16 cellular contexts compared by ENCODE assay signal in the genomic region with DNA sequence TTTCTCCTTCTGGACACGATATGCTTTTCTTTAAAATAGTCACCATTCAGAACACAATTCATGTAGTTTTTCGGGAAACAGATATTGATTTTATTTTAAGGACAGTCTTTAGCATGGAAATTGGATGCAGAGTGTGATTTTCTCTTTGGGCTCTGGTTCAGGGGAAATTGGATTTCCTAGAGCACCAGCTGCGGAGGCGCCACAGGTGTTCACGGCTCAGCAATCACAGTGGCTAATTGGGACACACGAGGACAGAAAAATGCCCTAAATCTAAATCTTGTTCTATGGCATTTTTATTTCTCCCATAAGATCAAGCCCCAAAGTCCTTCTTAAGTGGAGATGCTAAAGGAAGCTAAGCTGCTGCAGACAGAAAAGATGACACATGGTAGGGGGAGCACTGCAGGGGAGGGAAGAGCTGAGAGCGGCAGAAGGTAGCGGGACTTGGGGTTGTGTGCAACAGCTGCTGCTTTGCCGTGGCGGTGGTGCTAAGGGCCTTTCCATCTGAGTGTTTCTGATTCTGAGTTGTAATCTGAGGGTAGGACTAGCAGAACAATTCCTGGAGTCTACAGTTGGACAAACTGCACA.
DNase-seq lines count a peak whose midpoint lies in the region; ATAC-seq, FAIRE-seq and TF ChIP-seq lines count a peak whose summit lies in the region.
"Had no signal": no experiment of that assay in that cellular context is flagged by ENCODE, and none has a peak within 500 bp of the region (broad histone marks: within the 10 kb centered on the region; RNA-seq: fewer than 3 reads in every experiment).

No MANE protein-coding gene starts in this region.

- ATAC-seq in GM21360 (IDR thresholded peaks at IDR 0.05; ENCODE audit: unreplicated experiment) = no peak

- FAIRE-seq in GM12892 (lab: Jason Lieb, UNC) = no peak
- FAIRE-seq: G401.6, GM12891, H1 had no signal

- TF ChIP-seq POLR2A in GM12892 (IDR thresholded peaks at IDR 0.05; ENCODE audit: low read depth, low read length) = no peak

- DNase-seq in Ammon's horn (ENCODE audit: low spot score) (peak; percentile 22), NCI-H1694 treated with DMSO at 0.1 percent for 48 hours (lab: John Stamatoyannopoulos, UW) (peak; percentile 92), NCI-H82 (lab: John Stamatoyannopoulos, UW) (peak; percentile 98), cerebellum (ENCODE audit: low spot score) (peak; percentile 38), GM12892 (ENCODE audit: insufficient read length) (no peak), DMS 273 treated with DMSO at 0.1 percent for 48 hours (lab: John Stamatoyannopoulos, UW) (no peak), pons (ENCODE audit: low spot score) (no peak)
- DNase-seq: 8988T; ACHN; Calu3; CD4-positive, alpha-beta T cell; DMS79 had no signal

Comparison
In these comparisons a context has a peak if more than half of its experiments do, and no peak if none do; other contexts are left out.
1. DNase-seq: peak in Ammon's horn (single experiment), NCI-H1694 treated with DMSO at 0.1 percent for 48 hours (single experiment), NCI-H82 (single experiment) and cerebellum (single experiment); none in GM12892 (single experiment), DMS 273 treated with DMSO at 0.1 percent for 48 hours (single experiment) and pons (single experiment).